ENCODE assay signal across 19 cellular contexts in genomic region chr1:203555046-203555445, GRCh38.
DNase-seq lines count a peak whose midpoint lies in the region; ATAC-seq and TF ChIP-seq lines count a peak whose summit lies in the region.
"Had no signal": no experiment of that assay in that cellular context is flagged by ENCODE, and none has a peak within 500 bp of the region (broad histone marks: within the 10 kb centered on the region; RNA-seq: fewer than 3 reads in every experiment).

No MANE protein-coding gene starts in this region.

- in situ Hi-C loops in brain microvascular endothelial cell (cut with HindIII; ENCODE audit: low pct_ligation_motif_present, low sequenced_read_pairs), result no loop called here

- H3K4me3 ChIP-seq in tibial nerve (no peak overlapping the region), brain microvascular endothelial cell (ENCODE audit: low read depth, low read length) (no peak overlapping the region)
- H3K4me3 ChIP-seq: adrenal gland, right lobe of liver, upper lobe of right lung had no signal

- DNase-seq in NCI-H2227 (lab: John Stamatoyannopoulos, UW; ENCODE audit: unreplicated experiment) (peak; percentile 29), NCI-H2227 treated with DMSO at 0.1 percent for 48 hours (lab: John Stamatoyannopoulos, UW) (no peak), fibroblast of gingiva (ENCODE audit: low read depth) (peak; percentile 38), nephron progenitor cell (no peak), tibial nerve (ENCODE audit: low spot score in 2 of 2) (no peak), brain microvascular endothelial cell (no peak), left colon (no peak)
- no peak for DNase-seq in activated CD4-positive, alpha-beta T cell treated with anti-CD3 and anti-CD28 coated beads, Interleukin-2, amount 10 ng/mL, durations not matched to agents 7 days and 5 days
- DNase-seq: activated CD4-positive, CD25-positive, alpha-beta regulatory T cell treated with anti-CD3 and anti-CD28 coated beads, Interleukin-2, amount 50 U/mL, for 72 hours; activated T-cell treated with anti-CD3 and anti-CD28 coated beads, Interleukin-2, amount 50 U/mL, for 24 hours; adrenal gland; effector memory CD4-positive, alpha-beta T cell; hypothalamus; NCI-H1930; NK-92 treated with Interleukin-12 subunit alpha and Interleukin-12 subunit beta, amount 100 ng/mL, for 24 hours; right lobe of liver; upper lobe of right lung had no signal

- no peak for TF ChIP-seq EP300 in tibial nerve (IDR thresholded peaks at IDR 0.05)

- no peak for TF ChIP-seq POLR2A in tibial nerve (IDR thresholded peaks at IDR 0.05)

- H3K36me3 ChIP-seq in tibial nerve, result no peaks in the 10 kb centered on the region
- H3K36me3 ChIP-seq in brain microvascular endothelial cell (replicated peaks), result no peaks in the 10 kb centered on the region
- H3K36me3 ChIP-seq: adrenal gland, right lobe of liver, upper lobe of right lung had no signal

- TF ChIP-seq CTCF in nephron progenitor cell (IDR thresholded peaks at IDR 0.05) (no peak), tibial nerve (IDR thresholded peaks at IDR 0.05) (no peak), brain microvascular endothelial cell (IDR thresholded peaks at IDR 0.05; ENCODE audit: low read depth, low read length, missing control alignments) (no peak)

- H3K9me3 ChIP-seq in tibial nerve, result no peaks in the 10 kb centered on the region
- H3K9me3 ChIP-seq: adrenal gland, right lobe of liver, upper lobe of right lung had no signal

- peaks cover 70% of the 10 kb centered on the region for H3K4me1 Mint-ChIP-seq in nephron progenitor cell
- H3K4me1 Mint-ChIP-seq in activated CD4-positive, alpha-beta T cell treated with anti-CD3 and anti-CD28 coated beads, Interleukin-2, amount 10 ng/mL, durations not matched to agents 7 days and 5 days, result peaks cover 3% of the 10 kb centered on the region

- peaks cover 14% of the 10 kb centered on the region for H3K27me3 Mint-ChIP-seq in nephron progenitor cell (ENCODE audit: low read depth, poor library complexity)
- H3K27me3 Mint-ChIP-seq in activated CD4-positive, alpha-beta T cell treated with anti-CD3 and anti-CD28 coated beads, Interleukin-2, amount 10 ng/mL, durations not matched to agents 7 days and 5 days, result peaks cover 7% of the 10 kb centered on the region
- H3K27me3 Mint-ChIP-seq: activated T-cell treated with anti-CD3 and anti-CD28 coated beads, Interleukin-2, amount 50 U/mL, for 24 hours had no signal

- intact Hi-C loops in left colon (cut with DNase I, micrococcal nuclease), result no loop called here

- POLR2A ChIA-PET in activated CD4-positive, alpha-beta T cell treated with anti-CD3 and anti-CD28 coated beads, Interleukin-2, amount 10 ng/mL, durations not matched to agents 7 days and 5 days (lab: Charles Lee), result no interaction called here

- no peaks in the 10 kb centered on the region for H3K36me3 Mint-ChIP-seq in nephron progenitor cell (ENCODE audit: low read depth)
- no peaks in the 10 kb centered on the region for H3K36me3 Mint-ChIP-seq in activated CD4-positive, alpha-beta T cell treated with anti-CD3 and anti-CD28 coated beads, Interleukin-2, amount 10 ng/mL, durations not matched to agents 7 days and 5 days (ENCODE audit: low read depth)
- H3K36me3 Mint-ChIP-seq: memory B cell had no signal

- H3K27me3 ChIP-seq in tibial nerve, result no peaks in the 10 kb centered on the region
- no peaks in the 10 kb centered on the region for H3K27me3 ChIP-seq in brain microvascular endothelial cell (replicated peaks)
- H3K27me3 ChIP-seq: adrenal gland, right lobe of liver, upper lobe of right lung had no signal

- no peaks in the 10 kb centered on the region for H3K9me3 Mint-ChIP-seq in nephron progenitor cell
- no peaks in the 10 kb centered on the region for H3K9me3 Mint-ChIP-seq in activated CD4-positive, alpha-beta T cell treated with anti-CD3 and anti-CD28 coated beads, Interleukin-2, amount 10 ng/mL, durations not matched to agents 7 days and 5 days
- H3K9me3 Mint-ChIP-seq: activated T-cell treated with anti-CD3 and anti-CD28 coated beads, Interleukin-2, amount 50 U/mL, for 24 hours; memory B cell had no signal

- no peak for ATAC-seq in left colon
- ATAC-seq: right lobe of liver, upper lobe of right lung had no signal

- peak overlapping the region; percentile 68 for H3K4me3 Mint-ChIP-seq in nephron progenitor cell
- H3K4me3 Mint-ChIP-seq in activated CD4-positive, alpha-beta T cell treated with anti-CD3 and anti-CD28 coated beads, Interleukin-2, amount 10 ng/mL, durations not matched to agents 7 days and 5 days, result no peak overlapping the region
- H3K4me3 Mint-ChIP-seq: activated T-cell treated with anti-CD3 and anti-CD28 coated beads, Interleukin-2, amount 50 U/mL, for 24 hours; memory B cell had no signal

- H3K27ac ChIP-seq in tibial nerve (peak overlapping the region in 3 of 4 donors; percentile 66 to 93 (median 90)), brain microvascular endothelial cell (no peak overlapping the region)
- H3K27ac ChIP-seq: KMS-11, right lobe of liver had no signal

- H3K4me1 ChIP-seq in tibial nerve, result peaks cover 0 to 58% (median 19%) of the 10 kb centered on the region in 4 donors
- H3K4me1 ChIP-seq: right lobe of liver had no signal

- H3K27ac Mint-ChIP-seq in nephron progenitor cell, result peak overlapping the region; percentile 91
- H3K27ac Mint-ChIP-seq in activated CD4-positive, alpha-beta T cell treated with anti-CD3 and anti-CD28 coated beads, Interleukin-2, amount 10 ng/mL, durations not matched to agents 7 days and 5 days, result no peak overlapping the region
- H3K27ac Mint-ChIP-seq: activated T-cell treated with anti-CD3 and anti-CD28 coated beads, Interleukin-2, amount 50 U/mL, for 24 hours; memory B cell had no signal

- 69 to 77% methylated on average over 8 of the region's 8 CpGs for WGBS in tibial nerve, 2 donors

- CTCF ChIA-PET in activated CD4-positive, alpha-beta T cell treated with anti-CD3 and anti-CD28 coated beads, Interleukin-2, amount 10 ng/mL, durations not matched to agents 7 days and 5 days (lab: Charles Lee), result interaction anchor here (2.0 kb wide), 1 partner anchor 28 kb away, joined by 7 read pairs; no protein-coding TSS in a partner anchor

Comparison
In these comparisons a context has a peak if more than half of its experiments do, and no peak if none do; other contexts are left out.
1. DNase-seq: peak in NCI-H2227 (single experiment) and fibroblast of gingiva (single experiment); none in NCI-H2227 treated with DMSO at 0.1 percent for 48 hours (single experiment), nephron progenitor cell (single experiment), tibial nerve (0 of 2), brain microvascular endothelial cell (single experiment), left colon (0 of 2) and activated CD4-positive, alpha-beta T cell treated with anti-CD3 and anti-CD28 coated beads, Interleukin-2, amount 10 ng/mL, durations not matched to agents 7 days and 5 days (single experiment).